In the genomic region with DNA sequence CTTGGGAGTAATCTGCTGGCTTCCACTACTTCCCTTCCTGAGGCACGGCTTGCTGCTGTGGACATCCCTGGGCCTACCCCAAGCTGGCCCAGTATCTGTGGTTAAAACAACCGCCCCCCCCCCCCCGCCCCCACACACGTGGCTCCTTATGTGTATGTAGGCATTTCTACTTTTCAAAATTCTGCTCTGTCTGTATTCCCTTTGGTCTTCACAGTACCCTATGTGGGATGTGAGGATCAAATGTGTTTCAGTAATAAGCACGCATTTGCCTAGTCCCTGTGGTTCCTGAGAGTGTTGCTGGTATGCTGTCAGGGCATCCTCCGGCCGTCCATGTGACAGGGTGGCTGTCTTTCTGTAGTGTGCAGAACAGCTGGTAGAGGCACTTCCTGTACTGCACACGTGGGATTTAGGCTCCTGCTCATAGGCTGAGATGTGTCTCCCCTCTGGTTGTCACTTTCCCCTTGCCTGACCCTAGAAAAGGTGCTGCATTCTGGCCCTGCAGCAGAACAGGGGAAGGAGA, we compare ENCODE assay signal across 8 cellular contexts. TPM values are rescaled to one million over a fixed set of nuclear protein-coding genes. Genes with fewer than 3 reads are reported as not detected.
DNase-seq lines count a peak whose midpoint lies in the region; ATAC-seq, FAIRE-seq and TF ChIP-seq lines count a peak whose summit lies in the region.

No MANE protein-coding gene starts in this region.

- H2AFZ ChIP-seq in OCI-LY7 (ENCODE audit: low read length), result peak overlapping the region; percentile 21; the same call in 1 of the 2 replicates

- no peaks in the 10 kb centered on the region for H3K9me3 Mint-ChIP-seq in naive thymus-derived CD8-positive, alpha-beta T cell

- H3K4me1 ChIP-seq in OCI-LY7 (ENCODE audit: insufficient read depth, low read length, poor library complexity, severe bottlenecking), result peaks cover 43% of the 10 kb centered on the region
- H3K4me1 ChIP-seq in esophagus squamous epithelium, result peaks cover 8 to 38% (median 13%) of the 10 kb centered on the region in 3 donors

- H3K4me3 ChIP-seq in OCI-LY7 (ENCODE audit: low read depth, low read length, poor library complexity, severe bottlenecking), result peak overlapping the region; percentile 70
- H3K4me3 ChIP-seq in esophagus squamous epithelium, result no peak overlapping the region

- POLR2A ChIA-PET in OCI-LY7 (lab: Charles Lee), result interaction anchor here (0.6 to 1.5 kb wide), 3 partner anchors 13 to 26 kb away, joined by 4 to 5 read pairs (median 5); a partner anchor contains a TSS
- POLR2A ChIA-PET in naive thymus-derived CD8-positive, alpha-beta T cell (lab: Charles Lee), result interaction anchor here (1.1 to 1.6 kb wide), 5 partner anchors 21 to 129 kb away, joined by 3 to 6 read pairs (median 4); a partner anchor contains a TSS

- peak overlapping the region; percentile 74 to 93 (median 86) for H3K4me3 Mint-ChIP-seq in naive thymus-derived CD8-positive, alpha-beta T cell

- no TSS peak for BruUV-seq in OCI-LY7 (replicated peaks; lab: Mats Ljungman, UMichigan)

- no peak for TF ChIP-seq CTCF in OCI-LY7 (conservative IDR thresholded peaks at IDR 0.05; ENCODE audit: low read length)
- TF ChIP-seq CTCF in esophagus squamous epithelium (IDR thresholded peaks at IDR 0.05), result no peak

- CTCF ChIA-PET in OCI-LY7 (lab: Charles Lee; ENCODE audit: unreplicated experiment), result interaction anchor here (1.2 kb wide), 1 partner anchor 21 kb away, joined by 3 read pairs; no protein-coding TSS in a partner anchor

- H3K27me3 Mint-ChIP-seq in naive thymus-derived CD8-positive, alpha-beta T cell, result no peaks in the 10 kb centered on the region

- 46 to 58% methylated on average over 3 to 8 of the region's 8 CpGs for WGBS in esophagus squamous epithelium, 2 donors

- H3K27ac ChIP-seq in OCI-LY7 (ENCODE audit: low read depth, low read length, poor library complexity, severe bottlenecking) (peak overlapping the region; percentile 77), esophagus squamous epithelium (peak overlapping the region in 1 of 4 donors; percentile 10)

- H3K79me2 ChIP-seq in OCI-LY7 (ENCODE audit: insufficient read depth, low read depth, low read length), result peaks cover 5% of the 10 kb centered on the region; the same call in 1 of the 2 replicates

- no peaks in the 10 kb centered on the region for H4K20me1 ChIP-seq in OCI-LY7 (ENCODE audit: insufficient read depth, low read length)

- H3K36me3 ChIP-seq in OCI-LY7 (ENCODE audit: insufficient read depth, low read length), result peaks cover 9% of the 10 kb centered on the region; the same call in 1 of the 2 replicates
- no peaks in the 10 kb centered on the region for H3K36me3 ChIP-seq in esophagus squamous epithelium

- peak; percentile 78 for ATAC-seq in GM18870 (IDR thresholded peaks at IDR 0.05; ENCODE audit: unreplicated experiment)
- peak; percentile 61 for ATAC-seq in HG03064 (IDR thresholded peaks at IDR 0.05; ENCODE audit: low read depth, unreplicated experiment)
- ATAC-seq in naive thymus-derived CD8-positive, alpha-beta T cell, result peak; percentile 69 to 75

- no peak for FAIRE-seq in RCC 7860 (lab: Jason Lieb, UNC)

- H3K9me3 ChIP-seq in OCI-LY7 (ENCODE audit: low read length) (no peaks in the 10 kb centered on the region), esophagus squamous epithelium (no peaks in the 10 kb centered on the region)

- H3K4me1 Mint-ChIP-seq in naive thymus-derived CD8-positive, alpha-beta T cell, result peaks cover 12 to 37% (median 31%) of the 10 kb centered on the region in 4 donors

- H3K4me2 ChIP-seq in OCI-LY7 (ENCODE audit: low read length), result peak overlapping the region; percentile 85

- H3K27me3 ChIP-seq in esophagus squamous epithelium, result no peaks in the 10 kb centered on the region

- no peaks in the 10 kb centered on the region for H3K9me2 ChIP-seq in OCI-LY7 (ENCODE audit: insufficient read depth, low read length)

- H3K36me3 Mint-ChIP-seq in naive thymus-derived CD8-positive, alpha-beta T cell, result peaks cover 0 to 8% (median under 1%) of the 10 kb centered on the region in 3 donors

- intact Hi-C loops in OCI-LY7 (cut with micrococcal nuclease; ENCODE audit: unreplicated experiment), result loop anchor here (2.0 kb wide), 1 partner anchor 69 kb away; a partner anchor contains a TSS
- intact Hi-C loops in esophagus squamous epithelium (cut with DNase I), result loop anchor here (10.0 kb wide), 1 partner anchor 301 kb away; no protein-coding TSS in a partner anchor

- peak overlapping the region; percentile 37 to 99 (median 91) for H3K27ac Mint-ChIP-seq in naive thymus-derived CD8-positive, alpha-beta T cell

- DNase-seq in AML-193 (lab: John Stamatoyannopoulos, UW) (peak; percentile 59 to 61), OCI-LY7 (ENCODE audit: low spot score) (peak; percentile 90), RCC 7860 (ENCODE audit: low spot score) (no peak), esophagus squamous epithelium (lab: John Stamatoyannopoulos, UW) (no peak)
- DNase-seq in activated T-cell treated with anti-CD3 and anti-CD28 coated beads, Interleukin-2, amount 50 U/mL, for 48 hours, result peak; percentile 56 to 64
- DNase-seq in naive thymus-derived CD8-positive, alpha-beta T cell, result peak in 9 of 10 donors; percentile 32 to 77 (median 53)

- TF ChIP-seq POLR2A in esophagus squamous epithelium (IDR thresholded peaks at IDR 0.05), result no peak

RNA-seq across cellular contexts. Expression of a gene that starts 2.2 kb away (rescaled TPM):
- 8.2 and 10.4 TPM in 2 replicates for total RNA-seq in OCI-LY7 (2014; rRNA removed; shearing (Covaris generic))
- total RNA-seq in OCI-LY7 (2022) (14.0 and 16.2 TPM in 2 replicates), esophagus squamous epithelium (1 to 10 TPM; 1.7 to 3.1 (median 2.3) TPM)
- 1 to 10 TPM; 1.8 to 2.9 TPM for total RNA-seq in naive thymus-derived CD8-positive, alpha-beta T cell
- polyA plus RNA-seq in naive thymus-derived CD8-positive, alpha-beta T cell, result 1 to 10 TPM; 1.5 to 5.5 (median 1.9) TPM

RNA-seq across cellular contexts. Expression of a gene that starts 24.3 kb away (rescaled TPM):
- total RNA-seq in OCI-LY7 (2014; rRNA removed; shearing (Covaris generic)), result 69.4 and 83.9 TPM in 2 replicates
- 107 and 113 TPM in 2 replicates for total RNA-seq in OCI-LY7 (2022)
- total RNA-seq in naive thymus-derived CD8-positive, alpha-beta T cell, result 10 to 100 TPM; 46.5 to 47.7 TPM
- 10 to 100 TPM; 76.6 to 98.0 (median 81.2) TPM for polyA plus RNA-seq in naive thymus-derived CD8-positive, alpha-beta T cell
- 10 to 100 TPM; 34.0 to 91.6 (median 68.7) TPM for total RNA-seq in esophagus squamous epithelium

Comparison
In these comparisons a context has a peak if more than half of its experiments do, and no peak if none do; other contexts are left out.
1. DNase-seq: peak in AML-193 (2 of 2), OCI-LY7 (single experiment), activated T-cell treated with anti-CD3 and anti-CD28 coated beads, Interleukin-2, amount 50 U/mL, for 48 hours (2 of 2) and naive thymus-derived CD8-positive, alpha-beta T cell (9 of 10); none in RCC 7860 (single experiment) and esophagus squamous epithelium (single experiment).
2. Peak in every context shown above with its lines, with median percentiles within 50 percentile points of each other: ATAC-seq.